In the genomic region with DNA sequence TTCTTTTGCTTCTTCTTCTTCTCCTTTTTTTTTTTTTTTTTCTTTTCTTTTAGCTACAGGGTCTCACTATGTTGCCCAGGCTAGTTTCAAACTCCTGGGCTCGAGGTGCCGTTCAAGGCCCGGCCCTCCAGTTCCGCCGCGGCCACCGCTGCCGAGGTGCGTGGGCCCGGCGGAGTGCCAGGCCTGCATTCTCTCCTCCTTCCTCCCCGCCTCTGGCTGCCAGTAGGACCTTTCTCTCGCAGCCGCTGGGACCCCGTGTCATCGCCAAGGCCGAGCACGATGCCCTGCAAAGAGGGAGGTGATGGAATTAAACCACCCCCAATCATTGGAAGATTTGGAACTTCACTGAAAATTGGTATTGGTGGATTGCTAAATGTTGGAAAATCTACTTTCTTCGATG, we compare ENCODE assay signal across 16 cellular contexts.
DNase-seq lines count a peak whose midpoint lies in the region; ATAC-seq and TF ChIP-seq lines count a peak whose summit lies in the region.
"Had no signal": no experiment of that assay in that cellular context is flagged by ENCODE, and none has a peak within 500 bp of the region (broad histone marks: within the 10 kb centered on the region; RNA-seq: fewer than 3 reads in every experiment).

No MANE protein-coding gene starts in this region.

- H3K27ac ChIP-seq in GM23338 (ENCODE audit: low read depth) (no peak overlapping the region), OCI-LY7 (ENCODE audit: low read depth, low read length, poor library complexity, severe bottlenecking) (no peak overlapping the region)
- H3K27ac ChIP-seq: HL-60 had no signal

- TF ChIP-seq CTCF in GM23338 (conservative IDR thresholded peaks at IDR 0.05; ENCODE audit: low read depth in 2 of 2) = no peak
- TF ChIP-seq CTCF in OCI-LY7 (conservative IDR thresholded peaks at IDR 0.05; ENCODE audit: low read length) = no peak
- TF ChIP-seq CTCF in nephron (IDR thresholded peaks at IDR 0.05; ENCODE audit: unreplicated experiment in 3 of 3) = no peak
- TF ChIP-seq CTCF in type B pancreatic cell (conservative IDR thresholded peaks at IDR 0.05) = no peak

- H3K9me3 Mint-ChIP-seq in GM23338 (no peaks in the 10 kb centered on the region), nephron (peaks cover 7% of the 10 kb centered on the region), type B pancreatic cell (no peaks in the 10 kb centered on the region)

- H2AFZ ChIP-seq in GM23338 = peak overlapping the region; percentile 47; the same call in 1 of the 2 replicates
- H2AFZ ChIP-seq in OCI-LY7 (ENCODE audit: low read length) = peak overlapping the region; percentile 23; the same call in 1 of the 2 replicates

- H3K4me1 Mint-ChIP-seq in GM23338 (no peaks in the 10 kb centered on the region), nephron (peaks cover 18% of the 10 kb centered on the region), type B pancreatic cell (ENCODE audit: unreplicated experiment) (no peaks in the 10 kb centered on the region)
- H3K4me1 Mint-ChIP-seq: CD4-positive, alpha-beta memory T cell had no signal

- H3K36me3 Mint-ChIP-seq in GM23338 (ENCODE audit: low read depth) = no peaks in the 10 kb centered on the region
- no peaks in the 10 kb centered on the region for H3K36me3 Mint-ChIP-seq in nephron (ENCODE audit: low read depth)
- H3K36me3 Mint-ChIP-seq in type B pancreatic cell = no peaks in the 10 kb centered on the region
- H3K36me3 Mint-ChIP-seq: CD4-positive, alpha-beta memory T cell had no signal

- H3K4me2 ChIP-seq in GM23338 (no peak overlapping the region), OCI-LY7 (ENCODE audit: low read length) (no peak overlapping the region)

- H3K27me3 ChIP-seq in GM23338 (ENCODE audit: insufficient read depth) = no peaks in the 10 kb centered on the region
- H3K27me3 ChIP-seq: BE2C had no signal

- CTCF ChIA-PET in OCI-LY7 (lab: Charles Lee; ENCODE audit: unreplicated experiment) = no interaction called here

- H3K4me1 ChIP-seq in GM23338 (ENCODE audit: insufficient read depth) (no peaks in the 10 kb centered on the region), OCI-LY7 (ENCODE audit: insufficient read depth, low read length, poor library complexity, severe bottlenecking) (peaks cover 21% of the 10 kb centered on the region)
- H3K4me1 ChIP-seq: BE2C, HAP-1 had no signal

- peaks cover 15% of the 10 kb centered on the region; the same call in 1 of the 2 replicates for H3K9me3 ChIP-seq in OCI-LY7 (ENCODE audit: low read length)
- H3K9me3 ChIP-seq: BE2C, HAP-1 had no signal

- H3K4me3 ChIP-seq in GM23338 (no peak overlapping the region), OCI-LY7 (ENCODE audit: low read depth, low read length, poor library complexity, severe bottlenecking) (no peak overlapping the region)
- H3K4me3 ChIP-seq: HAP-1 had no signal

- intact Hi-C loops in OCI-LY7 (cut with micrococcal nuclease; ENCODE audit: unreplicated experiment) = no loop called here

- H3F3A ChIP-seq in GM23338 (replicated peaks; ENCODE audit: low read depth) = no peaks in the 10 kb centered on the region

- DNase-seq in GM23338 (ENCODE audit: low spot score) = no peak
- no peak for DNase-seq in OCI-LY7 (ENCODE audit: low spot score)
- DNase-seq in type B pancreatic cell (ENCODE audit: extremely low spot score, unreplicated experiment) = peak; percentile 34
- DNase-seq in 8988T = no peak
- DNase-seq: ACHN; BE2C; CD4-positive, alpha-beta memory T cell; DMS153; DMS79; GDM1 had no signal

- peaks cover 1% of the 10 kb centered on the region for H3K27me3 Mint-ChIP-seq in GM23338 (ENCODE audit: insufficient read depth, low read depth, poor library complexity)
- H3K27me3 Mint-ChIP-seq in nephron (ENCODE audit: low read depth) = no peaks in the 10 kb centered on the region
- no peaks in the 10 kb centered on the region for H3K27me3 Mint-ChIP-seq in type B pancreatic cell

- BruUV-seq in OCI-LY7 (replicated peaks; lab: Mats Ljungman, UMichigan) = no TSS peak

- no peak for ATAC-seq in GM23338
- ATAC-seq in HG03442 (IDR thresholded peaks at IDR 0.05; ENCODE audit: unreplicated experiment) = no peak
- no peak for ATAC-seq in GM18868 (IDR thresholded peaks at IDR 0.05; ENCODE audit: unreplicated experiment)

- H3K27ac Mint-ChIP-seq in GM23338 = no peak overlapping the region
- peak overlapping the region; percentile 60 to 89 (median 68) for H3K27ac Mint-ChIP-seq in nephron
- H3K27ac Mint-ChIP-seq in type B pancreatic cell = no peak overlapping the region
- H3K27ac Mint-ChIP-seq: CD4-positive, alpha-beta memory T cell had no signal

- H3K9me2 ChIP-seq in GM23338 (ENCODE audit: insufficient read depth) (no peaks in the 10 kb centered on the region), OCI-LY7 (ENCODE audit: insufficient read depth, low read length) (no peaks in the 10 kb centered on the region)

- no peak overlapping the region for H3K4me3 Mint-ChIP-seq in GM23338
- no peak overlapping the region for H3K4me3 Mint-ChIP-seq in nephron
- H3K4me3 Mint-ChIP-seq in type B pancreatic cell = no peak overlapping the region
- H3K4me3 Mint-ChIP-seq: CD14-positive monocyte; CD4-positive, alpha-beta memory T cell had no signal

- no peaks in the 10 kb centered on the region for H3K36me3 ChIP-seq in GM23338 (ENCODE audit: insufficient read depth)
- H3K36me3 ChIP-seq in OCI-LY7 (ENCODE audit: insufficient read depth, low read length) = no peaks in the 10 kb centered on the region; the same call in 1 of the 2 replicates
- H3K36me3 ChIP-seq: BE2C, HAP-1 had no signal

- POLR2A ChIA-PET in OCI-LY7 (lab: Charles Lee) = interaction anchor here (0.6 kb wide), 1 partner anchor 11 kb away, joined by 5 read pairs; no protein-coding TSS in a partner anchor

- no peaks in the 10 kb centered on the region for H3K79me2 ChIP-seq in GM23338 (replicated peaks; ENCODE audit: insufficient read depth)
- H3K79me2 ChIP-seq in OCI-LY7 (ENCODE audit: insufficient read depth, low read depth, low read length) = no peaks in the 10 kb centered on the region

- no peaks in the 10 kb centered on the region for H4K20me1 ChIP-seq in GM23338 (replicated peaks; ENCODE audit: insufficient read depth)
- H4K20me1 ChIP-seq in OCI-LY7 (ENCODE audit: insufficient read depth, low read length) = no peaks in the 10 kb centered on the region

TF ChIP-seq in GM23338, 12 proteins besides CTCF, POLR2A, EP300 and RAD21 (continues in another document):
- TF ChIP-seq, protein P1, sequence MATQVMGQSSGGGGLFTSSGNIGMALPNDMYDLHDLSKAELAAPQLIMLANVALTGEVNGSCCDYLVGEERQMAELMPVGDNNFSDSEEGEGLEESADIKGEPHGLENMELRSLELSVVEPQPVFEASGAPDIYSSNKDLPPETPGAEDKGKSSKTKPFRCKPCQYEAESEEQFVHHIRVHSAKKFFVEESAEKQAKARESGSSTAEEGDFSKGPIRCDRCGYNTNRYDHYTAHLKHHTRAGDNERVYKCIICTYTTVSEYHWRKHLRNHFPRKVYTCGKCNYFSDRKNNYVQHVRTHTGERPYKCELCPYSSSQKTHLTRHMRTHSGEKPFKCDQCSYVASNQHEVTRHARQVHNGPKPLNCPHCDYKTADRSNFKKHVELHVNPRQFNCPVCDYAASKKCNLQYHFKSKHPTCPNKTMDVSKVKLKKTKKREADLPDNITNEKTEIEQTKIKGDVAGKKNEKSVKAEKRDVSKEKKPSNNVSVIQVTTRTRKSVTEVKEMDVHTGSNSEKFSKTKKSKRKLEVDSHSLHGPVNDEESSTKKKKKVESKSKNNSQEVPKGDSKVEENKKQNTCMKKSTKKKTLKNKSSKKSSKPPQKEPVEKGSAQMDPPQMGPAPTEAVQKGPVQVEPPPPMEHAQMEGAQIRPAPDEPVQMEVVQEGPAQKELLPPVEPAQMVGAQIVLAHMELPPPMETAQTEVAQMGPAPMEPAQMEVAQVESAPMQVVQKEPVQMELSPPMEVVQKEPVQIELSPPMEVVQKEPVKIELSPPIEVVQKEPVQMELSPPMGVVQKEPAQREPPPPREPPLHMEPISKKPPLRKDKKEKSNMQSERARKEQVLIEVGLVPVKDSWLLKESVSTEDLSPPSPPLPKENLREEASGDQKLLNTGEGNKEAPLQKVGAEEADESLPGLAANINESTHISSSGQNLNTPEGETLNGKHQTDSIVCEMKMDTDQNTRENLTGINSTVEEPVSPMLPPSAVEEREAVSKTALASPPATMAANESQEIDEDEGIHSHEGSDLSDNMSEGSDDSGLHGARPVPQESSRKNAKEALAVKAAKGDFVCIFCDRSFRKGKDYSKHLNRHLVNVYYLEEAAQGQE (IDR thresholded peaks at IDR 0.05; ENCODE audit: unreplicated experiment) = no peak
- TF ChIP-seq EZH2phosphoT487 (IDR thresholded peaks at IDR 0.05; ENCODE audit: unreplicated experiment) (no peak), EZH2 (IDR thresholded peaks at IDR 0.05; ENCODE audit: low read depth, unreplicated experiment) (no peak), ZNF114 (CRISPR knock-in tag; IDR thresholded peaks at IDR 0.05) (no peak), STAT1 (IDR thresholded peaks at IDR 0.05; ENCODE audit: unreplicated experiment) (no peak), ZNF331 (CRISPR knock-in tag; IDR thresholded peaks at IDR 0.05; ENCODE audit: low read depth) (no peak), JUNB (IDR thresholded peaks at IDR 0.05; ENCODE audit: unreplicated experiment) (no peak), POLR2AphosphoS5 (IDR thresholded peaks at IDR 0.05; ENCODE audit: low read depth) (no peak), CREB1 (CRISPR knock-in tag; IDR thresholded peaks at IDR 0.05; ENCODE audit: low read depth) (no peak)
- TF ChIP-seq, protein P2, sequence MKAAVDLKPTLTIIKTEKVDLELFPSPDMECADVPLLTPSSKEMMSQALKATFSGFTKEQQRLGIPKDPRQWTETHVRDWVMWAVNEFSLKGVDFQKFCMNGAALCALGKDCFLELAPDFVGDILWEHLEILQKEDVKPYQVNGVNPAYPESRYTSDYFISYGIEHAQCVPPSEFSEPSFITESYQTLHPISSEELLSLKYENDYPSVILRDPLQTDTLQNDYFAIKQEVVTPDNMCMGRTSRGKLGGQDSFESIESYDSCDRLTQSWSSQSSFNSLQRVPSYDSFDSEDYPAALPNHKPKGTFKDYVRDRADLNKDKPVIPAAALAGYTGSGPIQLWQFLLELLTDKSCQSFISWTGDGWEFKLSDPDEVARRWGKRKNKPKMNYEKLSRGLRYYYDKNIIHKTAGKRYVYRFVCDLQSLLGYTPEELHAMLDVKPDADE (IDR thresholded peaks at IDR 0.05) = no peak

Comparison
In these comparisons a context has a peak if more than half of its experiments do, and no peak if none do; other contexts are left out.
1. H3K27ac Mint-ChIP-seq: peak in nephron (3 of 3); none in GM23338 (single experiment) and type B pancreatic cell (single experiment).